In the genomic region with DNA sequence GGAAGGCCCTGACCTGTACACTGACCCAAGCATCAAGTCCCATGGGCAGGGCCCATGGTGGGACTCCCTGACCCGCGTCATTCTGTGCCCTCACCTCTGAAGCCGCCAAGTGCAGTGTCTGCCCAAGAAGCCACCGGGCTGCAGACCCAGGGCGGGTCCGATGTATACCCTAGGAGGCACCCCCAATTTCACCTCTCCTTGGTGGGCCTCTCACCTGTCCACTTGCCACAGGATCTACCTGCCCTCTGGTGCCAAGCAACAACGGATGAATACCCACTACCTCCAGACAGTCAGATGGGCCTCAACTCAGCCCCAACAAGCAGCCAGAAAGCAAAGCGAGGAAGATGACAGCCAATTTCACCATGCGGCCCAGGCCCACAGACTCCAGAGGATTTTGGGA, we compare ENCODE assay signal across 22 cellular contexts.
DNase-seq lines count a peak whose midpoint lies in the region; ATAC-seq, FAIRE-seq and TF ChIP-seq lines count a peak whose summit lies in the region.
"Had no signal": no experiment of that assay in that cellular context is flagged by ENCODE, and none has a peak within 500 bp of the region (broad histone marks: within the 10 kb centered on the region; RNA-seq: fewer than 3 reads in every experiment).

No MANE protein-coding gene starts in this region.

- H2AFZ ChIP-seq in neuronal stem cell (ENCODE audit: low read length): no peak overlapping the region
- H2AFZ ChIP-seq: PC-9 had no signal

- H2BK12ac ChIP-seq in neuronal stem cell (ENCODE audit: low read length): no peak overlapping the region

- H3K9me3 Mint-ChIP-seq in immature natural killer cell: no peaks in the 10 kb centered on the region
- no peaks in the 10 kb centered on the region for H3K9me3 Mint-ChIP-seq in activated CD8-positive, alpha-beta memory T cell treated with anti-CD3 and anti-CD28 coated beads, Interleukin-2, amount 10 ng/mL, durations not matched to agents 7 days and 5 days (ENCODE audit: low read depth)
- H3K9me3 Mint-ChIP-seq: CD4-positive, alpha-beta T cell had no signal

- no peak overlapping the region for H4K8ac ChIP-seq in neuronal stem cell (ENCODE audit: low read depth, low read length)

- intact Hi-C loops in left ventricle myocardium inferior (cut with micrococcal nuclease) (no loop called here), Right ventricle myocardium inferior (cut with DNase I) (no loop called here), pancreas (cut with DNase I) (no loop called here)

- DNase-seq in left ventricle myocardium inferior (peak; percentile 13), Right ventricle myocardium inferior (ENCODE audit: missing footprints) (no peak), immature natural killer cell (no peak), neuronal stem cell (ENCODE audit: low spot score) (no peak), OCI-M2 (lab: John Stamatoyannopoulos, UW; ENCODE audit: unreplicated experiment) (no peak), pancreas (no peak), GM13976 (ENCODE audit: low spot score) (no peak)
- DNase-seq in activated CD8-positive, alpha-beta memory T cell treated with anti-CD3 and anti-CD28 coated beads, Interleukin-2, amount 10 ng/mL, durations not matched to agents 7 days and 5 days: no peak
- DNase-seq: 8988T; CD4-positive, alpha-beta T cell; DMS153; GDM1; HCEC 1CT; MM.1S; NCI-H1092; NCI-H1436 treated with DMSO at 0.1 percent for 48 hours; NCI-H2029; NCI-H345; NCI-H524 treated with DMSO at 0.1 percent for 48 hours; PC-9 had no signal

- H2BK5ac ChIP-seq in neuronal stem cell (ENCODE audit: low read length): no peak overlapping the region

- in situ Hi-C loops in GM13976 (cut with MboI; ENCODE audit: low sequenced_read_pairs, unreplicated experiment): no loop called here

- H3K9ac ChIP-seq in neuronal stem cell (ENCODE audit: low read depth, low read length, poor library complexity): no peak overlapping the region

- peaks cover 68 to 86% of the 10 kb centered on the region in 2 donors for H3K4me1 Mint-ChIP-seq in immature natural killer cell
- H3K4me1 Mint-ChIP-seq in activated CD8-positive, alpha-beta memory T cell treated with anti-CD3 and anti-CD28 coated beads, Interleukin-2, amount 10 ng/mL, durations not matched to agents 7 days and 5 days: peaks cover 15% of the 10 kb centered on the region

- H3K23ac ChIP-seq in neuronal stem cell (ENCODE audit: low read depth, low read length, poor library complexity): peak overlapping the region; percentile 75

- no peak for ATAC-seq in Right ventricle myocardium inferior
- no peak for ATAC-seq in activated CD8-positive, alpha-beta memory T cell treated with anti-CD3 and anti-CD28 coated beads, Interleukin-2, amount 10 ng/mL, durations not matched to agents 7 days and 5 days
- no peak for ATAC-seq in pancreas

- H3K4me3 Mint-ChIP-seq in immature natural killer cell: no peak overlapping the region
- no peak overlapping the region for H3K4me3 Mint-ChIP-seq in activated CD8-positive, alpha-beta memory T cell treated with anti-CD3 and anti-CD28 coated beads, Interleukin-2, amount 10 ng/mL, durations not matched to agents 7 days and 5 days
- H3K4me3 Mint-ChIP-seq: B cell; CD4-positive, alpha-beta T cell had no signal

- H3K36me3 ChIP-seq in left ventricle myocardium inferior (peaks cover 5% of the 10 kb centered on the region), neuronal stem cell (replicated peaks in 1 of 2; ENCODE audit: control insufficient read depth in 2 of 2, insufficient read depth in 2 of 2, low read length in 2 of 2) (peaks cover 3 to 52% of the 10 kb centered on the region in 2 donors), pancreas (no peaks in the 10 kb centered on the region)

- H3K4me1 ChIP-seq in left ventricle myocardium inferior (peaks cover 66% of the 10 kb centered on the region), neuronal stem cell (ENCODE audit: control insufficient read depth in 2 of 2, insufficient read depth in 1 of 2, low read depth in 1 of 2, low read length in 2 of 2) (peaks cover 0 to 6% of the 10 kb centered on the region in 2 donors), pancreas (peaks cover 6 to 17% (median 12%) of the 10 kb centered on the region in 3 donors)

- no peak for FAIRE-seq in pancreas (lab: Jason Lieb, UNC)
- FAIRE-seq: GM19239 had no signal

- no peak overlapping the region for H3K14ac ChIP-seq in neuronal stem cell (ENCODE audit: low read length)

- H3K27ac ChIP-seq in left ventricle myocardium inferior (replicated peaks): no peak overlapping the region
- no peak overlapping the region for H3K27ac ChIP-seq in neuronal stem cell (replicated peaks; ENCODE audit: low read length)
- H3K27ac ChIP-seq in pancreas: no peak overlapping the region

- no peak overlapping the region for H3K4ac ChIP-seq in neuronal stem cell (ENCODE audit: low read length)

- H3K27me3 ChIP-seq in left ventricle myocardium inferior (ENCODE audit: low read depth): no peaks in the 10 kb centered on the region
- H3K27me3 ChIP-seq in neuronal stem cell (ENCODE audit: control insufficient read depth in 3 of 3, insufficient read depth in 3 of 3, low read depth in 1 of 3, low read length in 3 of 3): no peaks in the 10 kb centered on the region
- no peaks in the 10 kb centered on the region for H3K27me3 ChIP-seq in pancreas

- H3K79me1 ChIP-seq in neuronal stem cell (ENCODE audit: low read depth, low read length): peaks cover 21% of the 10 kb centered on the region

- CTCF ChIA-PET in activated CD8-positive, alpha-beta memory T cell treated with anti-CD3 and anti-CD28 coated beads, Interleukin-2, amount 10 ng/mL, durations not matched to agents 7 days and 5 days (lab: Charles Lee): no interaction called here

- H3K27ac Mint-ChIP-seq in immature natural killer cell: peak overlapping the region in 5 of 6 donors; percentile 7 to 80 (median 74)
- H3K27ac Mint-ChIP-seq in activated CD8-positive, alpha-beta memory T cell treated with anti-CD3 and anti-CD28 coated beads, Interleukin-2, amount 10 ng/mL, durations not matched to agents 7 days and 5 days: no peak overlapping the region
- H3K27ac Mint-ChIP-seq: B cell; CD4-positive, alpha-beta T cell had no signal

- peaks cover 4 to 19% (median 8%) of the 10 kb centered on the region in 3 donors for H3K27me3 Mint-ChIP-seq in immature natural killer cell (ENCODE audit: low read depth in 3 of 3)
- H3K27me3 Mint-ChIP-seq in activated CD8-positive, alpha-beta memory T cell treated with anti-CD3 and anti-CD28 coated beads, Interleukin-2, amount 10 ng/mL, durations not matched to agents 7 days and 5 days: peaks cover 47% of the 10 kb centered on the region
- H3K27me3 Mint-ChIP-seq: CD4-positive, alpha-beta T cell had no signal

- no peak overlapping the region for H3K4me2 ChIP-seq in neuronal stem cell (ENCODE audit: insufficient read depth, low read length, poor library complexity, severe bottlenecking)
- H3K4me2 ChIP-seq: PC-9 had no signal

- H3K9me3 ChIP-seq in left ventricle myocardium inferior (replicated peaks) (no peaks in the 10 kb centered on the region), neuronal stem cell (replicated peaks in 1 of 2; ENCODE audit: control insufficient read depth in 2 of 2, insufficient read depth in 1 of 2, low read depth in 1 of 2, low read length in 2 of 2) (no peaks in the 10 kb centered on the region), pancreas (no peaks in the 10 kb centered on the region)

- no peak overlapping the region for H3K4me3 ChIP-seq in left ventricle myocardium inferior
- no peak overlapping the region for H3K4me3 ChIP-seq in neuronal stem cell (ENCODE audit: low read length in 2 of 2)
- H3K4me3 ChIP-seq in pancreas: no peak overlapping the region
- H3K4me3 ChIP-seq: PC-9 had no signal

- no peak overlapping the region for H2AK5ac ChIP-seq in neuronal stem cell (ENCODE audit: low read depth, low read length)

- H3K36me3 Mint-ChIP-seq in immature natural killer cell: peaks cover 1 to 5% (median 2%) of the 10 kb centered on the region in 3 donors
- no peaks in the 10 kb centered on the region for H3K36me3 Mint-ChIP-seq in activated CD8-positive, alpha-beta memory T cell treated with anti-CD3 and anti-CD28 coated beads, Interleukin-2, amount 10 ng/mL, durations not matched to agents 7 days and 5 days

- H2BK120ac ChIP-seq in neuronal stem cell (ENCODE audit: low read depth, low read length): no peak overlapping the region

- WGBS in neuronal stem cell (ENCODE audit: extremely low coverage in 2 of 2, insufficient read length in 2 of 2, insufficient replicate concordance in 1 of 2), 2 donors: no CpG with 5 or more reads among the region's 9 CpGs
- 85 to 87% methylated on average over 9 of the region's 9 CpGs for WGBS in pancreas, 2 donors

- no peak overlapping the region for H3K18ac ChIP-seq in neuronal stem cell (ENCODE audit: low read length)

- H4K91ac ChIP-seq in neuronal stem cell (ENCODE audit: low read depth, low read length, poor library complexity): no peak overlapping the region

- TF ChIP-seq CTCF in left ventricle myocardium inferior (IDR thresholded peaks at IDR 0.05; ENCODE audit: borderline replicate concordance) (no peak), pancreas (IDR thresholded peaks at IDR 0.05) (no peak), GM13976 (IDR thresholded peaks at IDR 0.05; ENCODE audit: borderline replicate concordance, control extremely low read depth, extremely low read depth, insufficient read depth, missing control alignments) (no peak)

- no peak overlapping the region for H2BK15ac ChIP-seq in neuronal stem cell (ENCODE audit: low read length)
